16 cellular contexts compared by ENCODE assay signal in genomic region chr1:8680628-8681316, GRCh38.
DNase-seq lines count a peak whose midpoint lies in the region; ATAC-seq, FAIRE-seq and TF ChIP-seq lines count a peak whose summit lies in the region.
"Had no signal": no experiment of that assay in that cellular context is flagged by ENCODE, and none has a peak within 500 bp of the region (broad histone marks: within the 10 kb centered on the region; RNA-seq: fewer than 3 reads in every experiment).

No MANE protein-coding gene starts in this region.

- H3K27ac ChIP-seq in breast epithelium = peak overlapping the region in 1 of 2 donors; percentile 22
- H3K27ac ChIP-seq in astrocyte (ENCODE audit: low read depth, low read length) = no peak overlapping the region
- H3K27ac ChIP-seq in right lobe of liver = peak overlapping the region; percentile 14 to 41 (median 31)
- peak overlapping the region; percentile 2 to 69 (median 46) for H3K27ac ChIP-seq in upper lobe of left lung
- H3K27ac ChIP-seq: GM23248 had no signal

- no peak for FAIRE-seq in astrocyte (lab: Jason Lieb, UNC)
- FAIRE-seq in H54 (lab: Jason Lieb, UNC) = no peak

- H3K27ac Mint-ChIP-seq in MCF 10A (ENCODE audit: low read depth, unreplicated experiment) = no peak overlapping the region
- no peak overlapping the region for H3K27ac Mint-ChIP-seq in astrocyte (ENCODE audit: unreplicated experiment)
- H3K27ac Mint-ChIP-seq in T-helper 2 cell treated with Interferon-gamma antibody and Interleukin-4, amounts not matched to agents 5 μg/mL and 100 μg/mL, for 36 hours = no peak overlapping the region

- H3K36me3 Mint-ChIP-seq in MCF 10A (ENCODE audit: insufficient read depth, unreplicated experiment) (no peaks in the 10 kb centered on the region), astrocyte (ENCODE audit: low read depth, unreplicated experiment) (no peaks in the 10 kb centered on the region)
- H3K36me3 Mint-ChIP-seq in T-helper 2 cell treated with Interferon-gamma antibody and Interleukin-4, amounts not matched to agents 5 μg/mL and 100 μg/mL, for 36 hours (ENCODE audit: low read depth) = peaks cover 12% of the 10 kb centered on the region

- no peaks in the 10 kb centered on the region for H3K36me3 ChIP-seq in breast epithelium
- H3K36me3 ChIP-seq in astrocyte (ENCODE audit: insufficient read depth, low read length) = no peaks in the 10 kb centered on the region
- no peaks in the 10 kb centered on the region for H3K36me3 ChIP-seq in right lobe of liver
- H3K36me3 ChIP-seq in upper lobe of left lung = no peaks in the 10 kb centered on the region

- no peak overlapping the region for H2AFZ ChIP-seq in astrocyte (ENCODE audit: low read depth, low read length)
- H2AFZ ChIP-seq: GM23248 had no signal

- H3K9me3 ChIP-seq in breast epithelium (no peaks in the 10 kb centered on the region), astrocyte (ENCODE audit: insufficient read depth, low read depth, low read length) (no peaks in the 10 kb centered on the region), right lobe of liver (no peaks in the 10 kb centered on the region), upper lobe of left lung (no peaks in the 10 kb centered on the region)
- H3K9me3 ChIP-seq: SK-N-SH had no signal

- H3K4me3 Mint-ChIP-seq in MCF 10A (ENCODE audit: unreplicated experiment) (no peak overlapping the region), astrocyte (ENCODE audit: unreplicated experiment) (peak overlapping the region; percentile 9)
- no peak overlapping the region for H3K4me3 Mint-ChIP-seq in T-helper 2 cell treated with Interferon-gamma antibody and Interleukin-4, amounts not matched to agents 5 μg/mL and 100 μg/mL, for 36 hours

- H3K27me3 ChIP-seq in breast epithelium (no peaks in the 10 kb centered on the region), astrocyte (ENCODE audit: insufficient read depth, low read length) (no peaks in the 10 kb centered on the region), right lobe of liver (no peaks in the 10 kb centered on the region), upper lobe of left lung (no peaks in the 10 kb centered on the region)

- peak overlapping the region; percentile 36 for H3K9ac ChIP-seq in astrocyte (ENCODE audit: low read length)
- H3K9ac ChIP-seq: GM23248, SK-N-SH had no signal

- peaks cover 84% of the 10 kb centered on the region for H3K79me2 ChIP-seq in astrocyte (ENCODE audit: insufficient read depth, low read length)

- no peaks in the 10 kb centered on the region for H3K9me3 Mint-ChIP-seq in MCF 10A (ENCODE audit: unreplicated experiment)
- H3K9me3 Mint-ChIP-seq in astrocyte (ENCODE audit: unreplicated experiment) = no peaks in the 10 kb centered on the region
- no peaks in the 10 kb centered on the region for H3K9me3 Mint-ChIP-seq in T-helper 2 cell treated with Interferon-gamma antibody and Interleukin-4, amounts not matched to agents 5 μg/mL and 100 μg/mL, for 36 hours

- H3K4me1 Mint-ChIP-seq in MCF 10A (ENCODE audit: insufficient read depth, unreplicated experiment) = peaks cover 11% of the 10 kb centered on the region
- peaks cover 28% of the 10 kb centered on the region for H3K4me1 Mint-ChIP-seq in astrocyte (ENCODE audit: low read depth, unreplicated experiment)
- peaks cover 31% of the 10 kb centered on the region for H3K4me1 Mint-ChIP-seq in T-helper 2 cell treated with Interferon-gamma antibody and Interleukin-4, amounts not matched to agents 5 μg/mL and 100 μg/mL, for 36 hours (ENCODE audit: low read depth)

- WGBS in right lobe of liver (ENCODE audit: insufficient coverage, low coverage, low lambda C conversion rate, missing lambda C conversion rate) = 12% methylated on average over 12 of the region's 12 CpGs
- WGBS in upper lobe of left lung, 2 donors = 33 to 34% methylated on average over 12 of the region's 12 CpGs

- H4K20me1 ChIP-seq in astrocyte (ENCODE audit: insufficient read depth, low read length) = peaks cover 56% of the 10 kb centered on the region

- H3K4me1 ChIP-seq in breast epithelium (peaks cover 0 to 8% of the 10 kb centered on the region in 2 donors), astrocyte (ENCODE audit: insufficient read depth, low read length) (peaks cover 7% of the 10 kb centered on the region), right lobe of liver (peaks cover 0 to 6% (median 0%) of the 10 kb centered on the region in 4 donors), upper lobe of left lung (peaks cover 15 to 56% (median 28%) of the 10 kb centered on the region in 4 donors)

- no peak for TF ChIP-seq EP300 in upper lobe of left lung (IDR thresholded peaks at IDR 0.05)

- intact Hi-C loops in breast epithelium (cut with DNase I; ENCODE audit: low total_unique reads) = no loop called here
- intact Hi-C loops in MCF 10A (cut with micrococcal nuclease) = loop anchor here (2.0 kb wide), 1 partner anchor 22 kb away; no protein-coding TSS in a partner anchor
- intact Hi-C loops in right lobe of liver (cut with DNase I) = no loop called here

- no TSS peak for BruUV-seq in MCF 10A (replicated peaks; lab: Mats Ljungman, UMichigan)

- POLR2A ChIA-PET in MCF 10A (lab: Yijun Ruan, JAX) = interaction anchor here (0.6 to 8.8 kb wide), 16 partner anchors 10 to 658 kb away, joined by 3 to 179 read pairs (median 6); partner anchors contain the start of genes ENO1 and RERE

- CTCF ChIA-PET in MCF 10A (lab: Yijun Ruan, JAX) = interaction anchor here (0.6 to 2.0 kb wide), 9 partner anchors 9 to 307 kb away, joined by 3 to 7 read pairs (median 5); no protein-coding TSS in a partner anchor

- DNase-seq in breast epithelium (ENCODE audit: low spot score in 2 of 2) = no peak
- no peak for DNase-seq in MCF 10A (ENCODE audit: unreplicated experiment)
- no peak for DNase-seq in astrocyte (ENCODE audit: low read depth)
- DNase-seq in right lobe of liver = no peak
- no peak for DNase-seq in upper lobe of left lung
- no peak for DNase-seq in H54 (ENCODE audit: insufficient read length, low spot score)
- DNase-seq in T-helper 2 cell treated with Interferon-gamma antibody and Interleukin-4, amounts not matched to agents 5 μg/mL and 100 μg/mL, for 36 hours (ENCODE audit: low spot score) = no peak
- DNase-seq: activated CD4-positive, alpha-beta T cell treated with anti-CD3 and anti-CD28 coated beads for 4 hours; activated naive CD4-positive, alpha-beta T cell treated with Interleukin-2 at 50 U/mL for 16 hours; GDM1; glutamatergic neuron; GM23248; KG1; SK-N-SH had no signal

- TF ChIP-seq CTCF in breast epithelium (IDR thresholded peaks at IDR 0.05) (no peak), MCF 10A (IDR thresholded peaks at IDR 0.05; ENCODE audit: unreplicated experiment) (no peak), astrocyte (IDR thresholded peaks at IDR 0.05; ENCODE audit: insufficient read depth, low read depth, low read length) (no peak), right lobe of liver (IDR thresholded peaks at IDR 0.05) (no peak), upper lobe of left lung (IDR thresholded peaks at IDR 0.05) (no peak)

- no peak for TF ChIP-seq POLR2A in breast epithelium (IDR thresholded peaks at IDR 0.05)
- TF ChIP-seq POLR2A in right lobe of liver (IDR thresholded peaks at IDR 0.05) = no peak
- TF ChIP-seq POLR2A in upper lobe of left lung (IDR thresholded peaks at IDR 0.05) = no peak
- no peak for TF ChIP-seq POLR2A in H54 (IDR thresholded peaks at IDR 0.05; ENCODE audit: low read depth, low read length)

- no peaks in the 10 kb centered on the region for H3K27me3 Mint-ChIP-seq in MCF 10A (ENCODE audit: insufficient read depth, unreplicated experiment)
- H3K27me3 Mint-ChIP-seq in astrocyte (ENCODE audit: low read depth, unreplicated experiment) = no peaks in the 10 kb centered on the region
- no peaks in the 10 kb centered on the region for H3K27me3 Mint-ChIP-seq in T-helper 2 cell treated with Interferon-gamma antibody and Interleukin-4, amounts not matched to agents 5 μg/mL and 100 μg/mL, for 36 hours (ENCODE audit: low read depth)

- peak overlapping the region; percentile 71 for H3K4me2 ChIP-seq in astrocyte (ENCODE audit: low read length)
- H3K4me2 ChIP-seq: SK-N-SH had no signal

- H3K4me3 ChIP-seq in breast epithelium (peak overlapping the region in 2 of 3 donors; percentile 11 to 26), astrocyte (ENCODE audit: insufficient read depth, low read depth, low read length) (peak overlapping the region; percentile 31), right lobe of liver (peak overlapping the region; percentile 14 to 48 (median 40)), upper lobe of left lung (peak overlapping the region in 3 of 4 donors; percentile 21 to 36 (median 31))
- H3K4me3 ChIP-seq: GM23248, skin epidermis had no signal

- ATAC-seq in right lobe of liver (peak; percentile 56 to 58 (median 57)), upper lobe of left lung (ENCODE audit: low FRiP score in 2 of 2) (no peak), HG02885 (IDR thresholded peaks at IDR 0.05; ENCODE audit: poor library complexity, unreplicated experiment) (no peak)

Comparison
In these comparisons a context has a peak if more than half of its experiments do, and no peak if none do; other contexts are left out.
1. ATAC-seq: peak in right lobe of liver (4 of 4); none in upper lobe of left lung (0 of 2) and HG02885 (single experiment).
2. Peak in every context shown above with its lines, with median percentiles within 50 percentile points of each other: H3K4me3 ChIP-seq.